8 cellular contexts compared by ENCODE assay signal in genomic region chr20:18506744-18507143, GRCh38. TPM values are rescaled to one million over a fixed set of nuclear protein-coding genes. Genes with fewer than 3 reads are reported as not detected.
DNase-seq lines count a peak whose midpoint lies in the region; ATAC-seq and TF ChIP-seq lines count a peak whose summit lies in the region.

No MANE protein-coding gene starts in this region.

- H3K27ac Mint-ChIP-seq in central memory CD8-positive, alpha-beta T cell (ENCODE audit: low read depth) = peak overlapping the region; percentile 100
- H3K27ac Mint-ChIP-seq in naive thymus-derived CD8-positive, alpha-beta T cell = peak overlapping the region; percentile 99 to 100 (median 100)

- DNase-seq in GM12864 (ENCODE audit: low read depth) = no peak
- DNase-seq in OCI-LY7 (ENCODE audit: low spot score) = no peak
- peak in 1 of 2 donors; percentile 11 for DNase-seq in central memory CD8-positive, alpha-beta T cell (ENCODE audit: low spot score in 2 of 2)
- DNase-seq in naive thymus-derived CD8-positive, alpha-beta T cell = peak in 2 of 10 donors; percentile 9 to 20
- DNase-seq in NCI-H1694 (lab: John Stamatoyannopoulos, UW) = no peak

- H3K4me3 ChIP-seq in GM12864 (ENCODE audit: low read depth, low read length) = peak overlapping the region; percentile 87
- H3K4me3 ChIP-seq in OCI-LY7 (ENCODE audit: low read depth, low read length, poor library complexity, severe bottlenecking) = peak overlapping the region; percentile 91

- no peak for TF ChIP-seq CTCF in GM12864 (IDR thresholded peaks at IDR 0.05; ENCODE audit: low read depth, low read length, missing control alignments)
- TF ChIP-seq CTCF in OCI-LY7 (conservative IDR thresholded peaks at IDR 0.05; ENCODE audit: low read length) = no peak

- ATAC-seq in central memory CD8-positive, alpha-beta T cell (replicated peaks; ENCODE audit: extremely low read depth, poor library complexity, severe bottlenecking) = no peak
- peak in 1 of 2 donors; percentile 0 for ATAC-seq in naive thymus-derived CD8-positive, alpha-beta T cell
- ATAC-seq in HG03159 (IDR thresholded peaks at IDR 0.05; ENCODE audit: unreplicated experiment) = no peak
- ATAC-seq in HG03521 (IDR thresholded peaks at IDR 0.05; ENCODE audit: unreplicated experiment) = no peak
- no peak for ATAC-seq in GM21528 (IDR thresholded peaks at IDR 0.05; ENCODE audit: low FRiP score, unreplicated experiment)

- no peaks in the 10 kb centered on the region for H3K9me2 ChIP-seq in OCI-LY7 (ENCODE audit: insufficient read depth, low read length)

- H4K20me1 ChIP-seq in OCI-LY7 (ENCODE audit: insufficient read depth, low read length) = no peaks in the 10 kb centered on the region

- H3K4me1 ChIP-seq in OCI-LY7 (ENCODE audit: insufficient read depth, low read length, poor library complexity, severe bottlenecking) = peaks cover 15% of the 10 kb centered on the region

- peak overlapping the region; percentile 86 for H3K4me2 ChIP-seq in OCI-LY7 (ENCODE audit: low read length)

- peaks cover 10% of the 10 kb centered on the region for H3K27me3 Mint-ChIP-seq in central memory CD8-positive, alpha-beta T cell
- H3K27me3 Mint-ChIP-seq in naive thymus-derived CD8-positive, alpha-beta T cell = peaks cover 5 to 13% (median 8%) of the 10 kb centered on the region in 5 donors

- peak overlapping the region; percentile 98 for H3K4me3 Mint-ChIP-seq in central memory CD8-positive, alpha-beta T cell
- H3K4me3 Mint-ChIP-seq in naive thymus-derived CD8-positive, alpha-beta T cell = peak overlapping the region; percentile 93 to 100 (median 99)

- peaks cover 42% of the 10 kb centered on the region for H3K4me1 Mint-ChIP-seq in central memory CD8-positive, alpha-beta T cell
- H3K4me1 Mint-ChIP-seq in naive thymus-derived CD8-positive, alpha-beta T cell = peaks cover 20 to 51% (median 48%) of the 10 kb centered on the region in 4 donors

- intact Hi-C loops in OCI-LY7 (cut with micrococcal nuclease; ENCODE audit: unreplicated experiment) = loop anchor here (1.0 to 10.0 kb wide), 4 partner anchors 39 to 542 kb away; partner anchors contain the start of genes DZANK1, MGME1, POLR3F and SMIM26

- CTCF ChIA-PET in OCI-LY7 (lab: Charles Lee; ENCODE audit: unreplicated experiment) = interaction anchor here (0.8 to 1.2 kb wide), 3 partner anchors 9 to 11 kb away, joined by 3 read pairs; no protein-coding TSS in a partner anchor

- POLR2A ChIA-PET in OCI-LY7 (lab: Charles Lee) = interaction anchor here (0.5 to 4.6 kb wide), 27 partner anchors 8 to 1545 kb away, joined by 3 to 101 read pairs (median 4); partner anchors contain the start of genes CFAP61, CRNKL1, DTD1 and DZANK1
- POLR2A ChIA-PET in naive thymus-derived CD8-positive, alpha-beta T cell (lab: Charles Lee) = interaction anchor here (1.0 to 5.1 kb wide), 11 partner anchors 9 to 1545 kb away, joined by 4 to 94 read pairs (median 9); partner anchors contain the start of genes CFAP61, CRNKL1, DTD1 and DZANK1

- peaks cover 19% of the 10 kb centered on the region for H3K36me3 ChIP-seq in OCI-LY7 (ENCODE audit: insufficient read depth, low read length)

- peaks cover 16% of the 10 kb centered on the region; the same call in 1 of the 2 replicates for H3K79me2 ChIP-seq in OCI-LY7 (ENCODE audit: insufficient read depth, low read depth, low read length)

- H3K36me3 Mint-ChIP-seq in central memory CD8-positive, alpha-beta T cell (ENCODE audit: insufficient read depth) = peaks cover 37% of the 10 kb centered on the region
- peaks cover 0 to 23% (median 16%) of the 10 kb centered on the region in 3 donors for H3K36me3 Mint-ChIP-seq in naive thymus-derived CD8-positive, alpha-beta T cell

- H3K9me3 Mint-ChIP-seq in central memory CD8-positive, alpha-beta T cell = no peaks in the 10 kb centered on the region
- H3K9me3 Mint-ChIP-seq in naive thymus-derived CD8-positive, alpha-beta T cell = no peaks in the 10 kb centered on the region

- H3K27ac ChIP-seq in OCI-LY7 (ENCODE audit: low read depth, low read length, poor library complexity, severe bottlenecking) = peak overlapping the region; percentile 90

- peak overlapping the region; percentile 95 for H2AFZ ChIP-seq in OCI-LY7 (ENCODE audit: low read length)

- BruUV-seq in OCI-LY7 (replicated peaks; lab: Mats Ljungman, UMichigan) = TSS peak; percentile 98

- no peaks in the 10 kb centered on the region for H3K9me3 ChIP-seq in OCI-LY7 (ENCODE audit: low read length)

RNA-seq across cellular contexts. Expression of gene SEC23B, which starts 1.0 kb away (rescaled TPM):
- total RNA-seq in OCI-LY7 (2014; rRNA removed; shearing (Covaris generic)) = 40.3 and 42.6 TPM in 2 replicates
- 51.6 and 52.6 TPM in 2 replicates for total RNA-seq in OCI-LY7 (2022)
- total RNA-seq in naive thymus-derived CD8-positive, alpha-beta T cell = 10 to 100 TPM; 31.2 to 34.5 TPM
- 10 to 100 TPM; 31.9 to 45.1 (median 37.9) TPM for polyA plus RNA-seq in naive thymus-derived CD8-positive, alpha-beta T cell

RNA-seq across cellular contexts. Expression of gene RBBP9, which starts 9.7 kb away (rescaled TPM):
- 8.1 and 8.7 TPM in 2 replicates for total RNA-seq in OCI-LY7 (2014; rRNA removed; shearing (Covaris generic))
- 11.7 and 13.6 TPM in 2 replicates for total RNA-seq in OCI-LY7 (2022)
- 1 to 10 TPM; 7.5 to 8.5 TPM for total RNA-seq in naive thymus-derived CD8-positive, alpha-beta T cell
- polyA plus RNA-seq in naive thymus-derived CD8-positive, alpha-beta T cell = 1 to 10 TPM; 7.6 to 9.9 (median 8.8) TPM

RNA-seq across cellular contexts. Expression of gene POLR3F, which starts 39.6 kb away (rescaled TPM):
- total RNA-seq in OCI-LY7 (2014; rRNA removed; shearing (Covaris generic)) = 12.0 and 14.9 TPM in 2 replicates
- 10.9 and 12.3 TPM in 2 replicates for total RNA-seq in OCI-LY7 (2022)
- total RNA-seq in naive thymus-derived CD8-positive, alpha-beta T cell = 10 to 100 TPM; 10.9 to 13.0 TPM
- polyA plus RNA-seq in naive thymus-derived CD8-positive, alpha-beta T cell = 1 to 10 TPM; 5.2 to 9.3 (median 7.6) TPM

RNA-seq across cellular contexts. Expression of gene DZANK1, which starts 39.9 kb away (rescaled TPM):
- 7.9 and 9.1 TPM in 2 replicates for total RNA-seq in OCI-LY7 (2014; rRNA removed; shearing (Covaris generic))
- 18.0 and 18.6 TPM in 2 replicates for total RNA-seq in OCI-LY7 (2022)
- total RNA-seq in naive thymus-derived CD8-positive, alpha-beta T cell = 1 to 10 TPM; 3.3 to 3.4 TPM
- 1 to 10 TPM in 1 of 3 donors, under 1 TPM in 2; 0.74 to 1.3 (median 0.87) TPM for polyA plus RNA-seq in naive thymus-derived CD8-positive, alpha-beta T cell
